ENCODE assay signal across 2 cellular contexts in genomic region chr2:31415421-31415820, GRCh38.
TF ChIP-seq lines count a peak whose summit lies in the region.

No MANE protein-coding gene starts in this region.

TF ChIP-seq in SK-N-SH treated with all-trans-retinoic acid at 6 μM for 48 hours, 23 proteins besides CTCF, POLR2A, EP300 and RAD21 (continued from another document):
- TF ChIP-seq, protein P1, sequence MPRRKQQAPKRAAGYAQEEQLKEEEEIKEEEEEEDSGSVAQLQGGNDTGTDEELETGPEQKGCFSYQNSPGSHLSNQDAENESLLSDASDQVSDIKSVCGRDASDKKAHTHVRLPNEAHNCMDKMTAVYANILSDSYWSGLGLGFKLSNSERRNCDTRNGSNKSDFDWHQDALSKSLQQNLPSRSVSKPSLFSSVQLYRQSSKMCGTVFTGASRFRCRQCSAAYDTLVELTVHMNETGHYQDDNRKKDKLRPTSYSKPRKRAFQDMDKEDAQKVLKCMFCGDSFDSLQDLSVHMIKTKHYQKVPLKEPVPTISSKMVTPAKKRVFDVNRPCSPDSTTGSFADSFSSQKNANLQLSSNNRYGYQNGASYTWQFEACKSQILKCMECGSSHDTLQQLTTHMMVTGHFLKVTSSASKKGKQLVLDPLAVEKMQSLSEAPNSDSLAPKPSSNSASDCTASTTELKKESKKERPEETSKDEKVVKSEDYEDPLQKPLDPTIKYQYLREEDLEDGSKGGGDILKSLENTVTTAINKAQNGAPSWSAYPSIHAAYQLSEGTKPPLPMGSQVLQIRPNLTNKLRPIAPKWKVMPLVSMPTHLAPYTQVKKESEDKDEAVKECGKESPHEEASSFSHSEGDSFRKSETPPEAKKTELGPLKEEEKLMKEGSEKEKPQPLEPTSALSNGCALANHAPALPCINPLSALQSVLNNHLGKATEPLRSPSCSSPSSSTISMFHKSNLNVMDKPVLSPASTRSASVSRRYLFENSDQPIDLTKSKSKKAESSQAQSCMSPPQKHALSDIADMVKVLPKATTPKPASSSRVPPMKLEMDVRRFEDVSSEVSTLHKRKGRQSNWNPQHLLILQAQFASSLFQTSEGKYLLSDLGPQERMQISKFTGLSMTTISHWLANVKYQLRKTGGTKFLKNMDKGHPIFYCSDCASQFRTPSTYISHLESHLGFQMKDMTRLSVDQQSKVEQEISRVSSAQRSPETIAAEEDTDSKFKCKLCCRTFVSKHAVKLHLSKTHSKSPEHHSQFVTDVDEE (CRISPR knock-in tag; IDR thresholded peaks at IDR 0.05): no peak
- TF ChIP-seq, protein P2, sequence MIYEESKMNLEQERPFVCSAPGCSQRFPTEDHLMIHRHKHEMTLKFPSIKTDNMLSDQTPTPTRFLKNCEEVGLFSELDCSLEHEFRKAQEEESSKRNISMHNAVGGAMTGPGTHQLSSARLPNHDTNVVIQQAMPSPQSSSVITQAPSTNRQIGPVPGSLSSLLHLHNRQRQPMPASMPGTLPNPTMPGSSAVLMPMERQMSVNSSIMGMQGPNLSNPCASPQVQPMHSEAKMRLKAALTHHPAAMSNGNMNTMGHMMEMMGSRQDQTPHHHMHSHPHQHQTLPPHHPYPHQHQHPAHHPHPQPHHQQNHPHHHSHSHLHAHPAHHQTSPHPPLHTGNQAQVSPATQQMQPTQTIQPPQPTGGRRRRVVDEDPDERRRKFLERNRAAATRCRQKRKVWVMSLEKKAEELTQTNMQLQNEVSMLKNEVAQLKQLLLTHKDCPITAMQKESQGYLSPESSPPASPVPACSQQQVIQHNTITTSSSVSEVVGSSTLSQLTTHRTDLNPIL (CRISPR knock-in tag; IDR thresholded peaks at IDR 0.05; ENCODE audit: low read depth): no peak
- TF ChIP-seq ZFP3 (CRISPR knock-in tag; IDR thresholded peaks at IDR 0.05) (no peak), RARB (CRISPR knock-in tag; IDR thresholded peaks at IDR 0.05) (no peak), ZC3H10 (CRISPR knock-in tag; IDR thresholded peaks at IDR 0.05) (no peak), ZFP30 (CRISPR knock-in tag; IDR thresholded peaks at IDR 0.05) (no peak)
TF ChIP-seq in SK-N-SH treated with all-trans-retinoic acid at 6 μM for 48 hours: peak in this region for 0.

TF ChIP-seq in SK-N-SH, 30 proteins besides CTCF, POLR2A, EP300 and RAD21 (continued from another document):
- TF ChIP-seq, protein P3, sequence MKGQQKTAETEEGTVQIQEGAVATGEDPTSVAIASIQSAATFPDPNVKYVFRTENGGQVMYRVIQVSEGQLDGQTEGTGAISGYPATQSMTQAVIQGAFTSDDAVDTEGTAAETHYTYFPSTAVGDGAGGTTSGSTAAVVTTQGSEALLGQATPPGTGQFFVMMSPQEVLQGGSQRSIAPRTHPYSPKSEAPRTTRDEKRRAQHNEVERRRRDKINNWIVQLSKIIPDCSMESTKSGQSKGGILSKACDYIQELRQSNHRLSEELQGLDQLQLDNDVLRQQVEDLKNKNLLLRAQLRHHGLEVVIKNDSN (IDR thresholded peaks at IDR 0.05; ENCODE audit: borderline replicate concordance, low read depth): no peak
- TF ChIP-seq POLR2AphosphoS5 (IDR thresholded peaks at IDR 0.05; ENCODE audit: low read depth, low read length): no peak
